23 cellular contexts compared by ENCODE assay signal in genomic region chr4:180688480-180688879, GRCh38.
"Had no signal": no experiment of that assay in that cellular context is flagged by ENCODE, and none has a peak within 500 bp of the region (broad histone marks: within the 10 kb centered on the region; RNA-seq: fewer than 3 reads in every experiment).

No MANE protein-coding gene starts in this region.

- H3K27ac ChIP-seq: ascending aorta, brain microvascular endothelial cell, cardiac muscle cell, SJSA1 had no signal

- H3K4me1 ChIP-seq: ascending aorta, SJSA1 had no signal

- H3K4me3 Mint-ChIP-seq: activated B cell treated with CpG ODN at 0.5 μM for 24 hours; activated CD4-positive, alpha-beta T cell treated with anti-CD3 and anti-CD28 coated beads, Interleukin-2, amount 10 ng/mL, durations not matched to agents 24 days and 14 days; activated CD8-positive, alpha-beta memory T cell treated with anti-CD3 and anti-CD28 coated beads, Interleukin-2, amount 10 ng/mL, durations not matched to agents 7 days and 5 days; activated naive CD8-positive, alpha-beta T cell treated with anti-CD3 and anti-CD28 coated beads, Interleukin-2, amount 50 U/mL, for 24 hours; activated T-cell treated with anti-CD3 and anti-CD28 coated beads, Interleukin-2, amount 50 U/mL, for 4 hours; T-helper 17 cell had no signal

- DNase-seq: activated B cell treated with CpG ODN at 0.5 μM for 24 hours; activated CD4-positive, alpha-beta T cell treated with anti-CD3 and anti-CD28 coated beads for 1 hour; activated CD4-positive, alpha-beta T cell treated with anti-CD3 and anti-CD28 coated beads, Interleukin-2, amount 10 ng/mL, durations not matched to agents 24 days and 14 days; activated CD4-positive, alpha-beta T cell treated with anti-CD3 and anti-CD28 coated beads, Interleukin-2, amount 50 U/mL, for 48 hours; activated CD8-positive, alpha-beta memory T cell treated with anti-CD3 and anti-CD28 coated beads, Interleukin-2, amount 10 ng/mL, durations not matched to agents 7 days and 5 days; activated effector memory CD4-positive, alpha-beta T cell treated with anti-CD3 and anti-CD28 coated beads, Interleukin-2, amount 50 U/mL, for 16 hours; activated naive CD4-positive, alpha-beta T cell treated with Interleukin-2 at 50 U/mL for 16 hours; activated naive CD8-positive, alpha-beta T cell treated with anti-CD3 and anti-CD28 coated beads, Interleukin-2, amount 50 U/mL, for 24 hours; activated T-cell treated with anti-CD3 and anti-CD28 coated beads, Interleukin-2, amount 50 U/mL, for 4 hours; amniotic stem cell; brain microvascular endothelial cell; NCI-H1048; NCI-H1694; NCI-H2029; NCI-H345; NCI-H510A; SHP77; T-helper 17 cell; T-helper 9 cell had no signal

- H3K4me3 ChIP-seq: ascending aorta, cardiac muscle cell, SJSA1 had no signal

- H3K4me1 Mint-ChIP-seq: activated B cell treated with CpG ODN at 0.5 μM for 24 hours; activated CD4-positive, alpha-beta T cell treated with anti-CD3 and anti-CD28 coated beads, Interleukin-2, amount 10 ng/mL, durations not matched to agents 24 days and 14 days; activated CD8-positive, alpha-beta memory T cell treated with anti-CD3 and anti-CD28 coated beads, Interleukin-2, amount 10 ng/mL, durations not matched to agents 7 days and 5 days; activated naive CD8-positive, alpha-beta T cell treated with anti-CD3 and anti-CD28 coated beads, Interleukin-2, amount 50 U/mL, for 24 hours; T-helper 17 cell had no signal

- H3K36me3 Mint-ChIP-seq: activated CD8-positive, alpha-beta memory T cell treated with anti-CD3 and anti-CD28 coated beads, Interleukin-2, amount 10 ng/mL, durations not matched to agents 7 days and 5 days; activated naive CD4-positive, alpha-beta T cell treated with anti-CD3 and anti-CD28 coated beads, Interleukin-2, amount 50 U/mL, for 72 hours had no signal

- H3K27me3 ChIP-seq: ascending aorta, brain microvascular endothelial cell, cardiac muscle cell, SJSA1 had no signal

- H3K27me3 Mint-ChIP-seq: activated B cell treated with CpG ODN at 0.5 μM for 24 hours; activated CD4-positive, alpha-beta T cell treated with anti-CD3 and anti-CD28 coated beads, Interleukin-2, amount 10 ng/mL, durations not matched to agents 24 days and 14 days; activated CD8-positive, alpha-beta memory T cell treated with anti-CD3 and anti-CD28 coated beads, Interleukin-2, amount 10 ng/mL, durations not matched to agents 7 days and 5 days; activated naive CD8-positive, alpha-beta T cell treated with anti-CD3 and anti-CD28 coated beads, Interleukin-2, amount 50 U/mL, for 24 hours; T-helper 17 cell had no signal

- ATAC-seq: activated CD8-positive, alpha-beta memory T cell treated with anti-CD3 and anti-CD28 coated beads, Interleukin-2, amount 10 ng/mL, durations not matched to agents 7 days and 5 days; activated naive CD4-positive, alpha-beta T cell treated with anti-CD3 and anti-CD28 coated beads, Interleukin-2, amount 50 U/mL, for 72 hours; activated naive CD8-positive, alpha-beta T cell treated with anti-CD3 and anti-CD28 coated beads, Interleukin-2, amount 50 U/mL, for 24 hours; activated T-cell treated with anti-CD3 and anti-CD28 coated beads, Interleukin-2, amount 50 U/mL, for 4 hours; T-helper 17 cell had no signal

- H3K27ac Mint-ChIP-seq: activated B cell treated with CpG ODN at 0.5 μM for 24 hours; activated CD4-positive, alpha-beta T cell treated with anti-CD3 and anti-CD28 coated beads, Interleukin-2, amount 10 ng/mL, durations not matched to agents 24 days and 14 days; activated CD8-positive, alpha-beta memory T cell treated with anti-CD3 and anti-CD28 coated beads, Interleukin-2, amount 10 ng/mL, durations not matched to agents 7 days and 5 days; activated naive CD4-positive, alpha-beta T cell treated with anti-CD3 and anti-CD28 coated beads, Interleukin-2, amount 50 U/mL, for 72 hours; activated naive CD8-positive, alpha-beta T cell treated with anti-CD3 and anti-CD28 coated beads, Interleukin-2, amount 50 U/mL, for 24 hours; T-helper 17 cell had no signal

- H3K9me3 Mint-ChIP-seq: activated CD4-positive, alpha-beta T cell treated with anti-CD3 and anti-CD28 coated beads, Interleukin-2, amount 10 ng/mL, durations not matched to agents 24 days and 14 days; activated naive CD8-positive, alpha-beta T cell treated with anti-CD3 and anti-CD28 coated beads, Interleukin-2, amount 50 U/mL, for 24 hours; activated T-cell treated with anti-CD3 and anti-CD28 coated beads, Interleukin-2, amount 50 U/mL, for 4 hours had no signal

- H3K9me3 ChIP-seq: ascending aorta, SJSA1 had no signal

- H3K36me3 ChIP-seq: ascending aorta, brain microvascular endothelial cell, cardiac muscle cell, SJSA1 had no signal
